In genomic region chr15:57395292-57395691, GRCh38 we compare ENCODE assay signal across 13 cellular contexts. TPM values are rescaled to one million over a fixed set of nuclear protein-coding genes. Genes with fewer than 3 reads are reported as not detected.
DNase-seq lines count a peak whose midpoint lies in the region; ATAC-seq, FAIRE-seq and TF ChIP-seq lines count a peak whose summit lies in the region.
"Had no signal": no experiment of that assay in that cellular context is flagged by ENCODE, and none has a peak within 500 bp of the region (broad histone marks: within the 10 kb centered on the region; RNA-seq: fewer than 3 reads in every experiment).

No MANE protein-coding gene starts in this region.

- DNase-seq in ACHN (peak; percentile 97), H54 (ENCODE audit: insufficient read length, low spot score) (peak; percentile 53), adipocyte (ENCODE audit: low read depth) (peak; percentile 20), iris pigment epithelial cell (ENCODE audit: low read depth) (peak; percentile 93), testis (no peak), DMS79 (lab: John Stamatoyannopoulos, UW) (no peak)
- DNase-seq: activated CD8-positive, alpha-beta T cell treated with anti-CD3 and anti-CD28 coated beads, Interleukin-2, amount 10 ng/mL, durations not matched to agents 7 days and 5 days; CD4-positive, alpha-beta T cell; PC-9; stimulated activated CD4-positive, alpha-beta T cell treated with anti-CD3 and anti-CD28 coated beads, Interleukin-12 subunit alpha, Interleukin-12 subunit beta, amount 100 ng/mL, for 4 hours had no signal

- TF ChIP-seq POLR2A in H54 (IDR thresholded peaks at IDR 0.05; ENCODE audit: low read depth, low read length) (no peak), testis (IDR thresholded peaks at IDR 0.05) (no peak)

- H3K4me1 ChIP-seq in adipocyte (ENCODE audit: control insufficient read depth, insufficient read depth, low read length) (peaks cover 7% of the 10 kb centered on the region), testis (no peaks in the 10 kb centered on the region)

- peak; percentile 77 for FAIRE-seq in H54 (lab: Jason Lieb, UNC)
- FAIRE-seq: islet of Langerhans had no signal

- no peak for TF ChIP-seq CTCF in testis (IDR thresholded peaks at IDR 0.05)

- H3K27me3 ChIP-seq in adipocyte (replicated peaks; ENCODE audit: control insufficient read depth, insufficient read depth, low read length): peaks cover 21% of the 10 kb centered on the region
- no peaks in the 10 kb centered on the region for H3K27me3 ChIP-seq in testis

- H3K9ac ChIP-seq in adipocyte (ENCODE audit: low read length): no peak overlapping the region

- H3K36me3 ChIP-seq in adipocyte (ENCODE audit: control insufficient read depth, insufficient read depth, low read length, severe bottlenecking) (no peaks in the 10 kb centered on the region), testis (ENCODE audit: low read depth, missing control alignments) (no peaks in the 10 kb centered on the region)

- intact Hi-C loops in testis (cut with DNase I; ENCODE audit: low total_unique reads): no loop called here

- 45 to 63% methylated on average over 6 of the region's 6 CpGs for WGBS in testis, 2 donors

- in situ Hi-C loops in ACHN (cut with HindIII; ENCODE audit: low pct_ligation_motif_present, low pct_unique_long_range_greater_than_20kb, low sequenced_read_pairs): no loop called here

- no peak overlapping the region for H3K27ac ChIP-seq in testis
- H3K27ac ChIP-seq: PC-9 had no signal

- H3K4me3 ChIP-seq in adipocyte (ENCODE audit: low read length) (no peak overlapping the region), testis (no peak overlapping the region)
- H3K4me3 ChIP-seq: PC-9 had no signal

- H3K9me3 ChIP-seq in adipocyte (ENCODE audit: control insufficient read depth, low read length) (peaks cover 9% of the 10 kb centered on the region), testis (no peaks in the 10 kb centered on the region)

- ATAC-seq in HG02885 (IDR thresholded peaks at IDR 0.05; ENCODE audit: poor library complexity, unreplicated experiment) (no peak), GM19035 (IDR thresholded peaks at IDR 0.05; ENCODE audit: unreplicated experiment) (no peak)
- ATAC-seq: activated CD8-positive, alpha-beta T cell treated with anti-CD3 and anti-CD28 coated beads, Interleukin-2, amount 10 ng/mL, durations not matched to agents 7 days and 5 days had no signal

RNA-seq across cellular contexts. Expression of gene CGNL1, which starts 19.0 kb away (rescaled TPM):
- total RNA-seq in testis: 10 to 100 TPM; 29.2 to 40.2 TPM
- polyA plus RNA-seq in testis (ENCODE audit: insufficient read depth, low read depth, low replicate concordance): 21.0 TPM
- total RNA-seq: activated CD8-positive, alpha-beta T cell treated with anti-CD3 and anti-CD28 coated beads, Interleukin-2, amount 10 ng/mL, durations not matched to agents 7 days and 5 days; CD4-positive, alpha-beta T cell had no signal

Comparison
In these comparisons a context has a peak if more than half of its experiments do, and no peak if none do; other contexts are left out.
1. DNase-seq: peak in ACHN (single experiment), H54 (single experiment), adipocyte (single experiment) and iris pigment epithelial cell (single experiment); none in testis (single experiment) and DMS79 (single experiment).